13 cellular contexts compared by ENCODE assay signal in genomic region chr15:74423443-74424257, GRCh38. TPM values are rescaled to one million over a fixed set of nuclear protein-coding genes. Genes with fewer than 3 reads are reported as not detected.
DNase-seq lines count a peak whose midpoint lies in the region; ATAC-seq lines count a peak whose summit lies in the region.
"Had no signal": no experiment of that assay in that cellular context is flagged by ENCODE, and none has a peak within 500 bp of the region (broad histone marks: within the 10 kb centered on the region; RNA-seq: fewer than 3 reads in every experiment).

No MANE protein-coding gene starts in this region.

- no peak overlapping the region for H3K23ac ChIP-seq in mesenchymal stem cell (ENCODE audit: low read length in 2 of 2)

- WGBS in GM23248 (ENCODE audit: low coverage in 1 of 2, low lambda C conversion rate in 2 of 2, missing lambda C conversion rate in 2 of 2), 2 experiments, result 70 to 72% methylated on average over 9 of the region's 9 CpGs
- WGBS in mesenchymal stem cell, result 83% methylated on average over 9 of the region's 9 CpGs

- no peaks in the 10 kb centered on the region for H3K27me3 Mint-ChIP-seq in activated T-helper 2 cell treated with anti-CD3 and anti-CD28 coated beads, Interferon-gamma antibody, Interleukin-2, Interleukin-4, amounts not matched to agents 10 μg/mL and 5 μg/mL and 100 μg/mL, durations not matched to agents 14 hours and 24 hours and 36 hours (ENCODE audit: low read depth)

- no peak overlapping the region for H2BK120ac ChIP-seq in mesenchymal stem cell (ENCODE audit: low read depth, low read length)

- H2AK5ac ChIP-seq in mesenchymal stem cell (ENCODE audit: low read length, severe bottlenecking), result peak overlapping the region; percentile 89

- DNase-seq in ACHN, result peak; percentile 17
- DNase-seq in GM23248, result peak; percentile 56
- no peak for DNase-seq in activated T-helper 2 cell treated with anti-CD3 and anti-CD28 coated beads, Interferon-gamma antibody, Interleukin-2, Interleukin-4, amounts not matched to agents 10 μg/mL and 5 μg/mL and 100 μg/mL, durations not matched to agents 14 hours and 24 hours and 36 hours (ENCODE audit: low spot score)
- DNase-seq in mesenchymal stem cell, result no peak
- no peak for DNase-seq in DMS79 (lab: John Stamatoyannopoulos, UW)
- DNase-seq in HuH-7 (ENCODE audit: low spot score), result no peak
- no peak for DNase-seq in AG08395 (ENCODE audit: low spot score)
- DNase-seq: activated effector memory CD4-positive, alpha-beta T cell treated with anti-CD3 and anti-CD28 coated beads, Interleukin-2, amount 50 U/mL, for 16 hours; NCI-H1048; SHP77; transverse colon had no signal

- H3K9me2 ChIP-seq in GM23248 (ENCODE audit: insufficient read depth), result no peaks in the 10 kb centered on the region

- H3K36me3 ChIP-seq in GM23248 (ENCODE audit: low read depth) (no peaks in the 10 kb centered on the region), mesenchymal stem cell (ENCODE audit: control insufficient read depth in 1 of 2, insufficient read depth in 2 of 2, low read depth in 1 of 2, low read length in 2 of 2) (peaks cover 8 to 15% of the 10 kb centered on the region in 2 experiments)
- H3K36me3 ChIP-seq: esophagus muscularis mucosa, transverse colon had no signal

- intact Hi-C loops in activated T-helper 2 cell treated with anti-CD3 and anti-CD28 coated beads, Interferon-gamma antibody, Interleukin-2, Interleukin-4, amounts not matched to agents 10 μg/mL and 5 μg/mL and 100 μg/mL, durations not matched to agents 14 hours and 24 hours and 36 hours (cut with micrococcal nuclease), result no loop called here

- H3K9ac ChIP-seq in GM23248, result peak overlapping the region; percentile 49
- H3K9ac ChIP-seq in mesenchymal stem cell (ENCODE audit: low read length), result peak overlapping the region; percentile 52

- H3K79me2 ChIP-seq in GM23248 (ENCODE audit: insufficient read depth), result peaks cover 100% of the 10 kb centered on the region

- H3K27ac Mint-ChIP-seq in activated T-helper 2 cell treated with anti-CD3 and anti-CD28 coated beads, Interferon-gamma antibody, Interleukin-2, Interleukin-4, amounts not matched to agents 10 μg/mL and 5 μg/mL and 100 μg/mL, durations not matched to agents 14 hours and 24 hours and 36 hours, result peak overlapping the region; percentile 50

- H4K8ac ChIP-seq in mesenchymal stem cell (ENCODE audit: low read length), result no peak overlapping the region

- H3K4me2 ChIP-seq in GM23248 (ENCODE audit: unreplicated experiment) (peak overlapping the region; percentile 36), mesenchymal stem cell (ENCODE audit: low read length, poor library complexity, severe bottlenecking) (no peak overlapping the region)

- H3K9me3 ChIP-seq in GM23248 (ENCODE audit: low read depth), result no peaks in the 10 kb centered on the region
- H3K9me3 ChIP-seq in mesenchymal stem cell (ENCODE audit: control insufficient read depth, low read length), result no peaks in the 10 kb centered on the region
- H3K9me3 ChIP-seq: esophagus muscularis mucosa, transverse colon had no signal

- peaks cover 80% of the 10 kb centered on the region for H3K4me1 ChIP-seq in GM23248 (ENCODE audit: insufficient read depth)
- peaks cover 88% of the 10 kb centered on the region for H3K4me1 ChIP-seq in mesenchymal stem cell (ENCODE audit: control insufficient read depth, insufficient read depth, low read depth, low read length)
- H3K4me1 ChIP-seq: transverse colon had no signal

- no peaks in the 10 kb centered on the region; the same call in 1 of the 2 replicates for H4K20me1 ChIP-seq in GM23248 (ENCODE audit: insufficient read depth)

- peaks cover 34% of the 10 kb centered on the region for H3K4me1 Mint-ChIP-seq in activated T-helper 2 cell treated with anti-CD3 and anti-CD28 coated beads, Interferon-gamma antibody, Interleukin-2, Interleukin-4, amounts not matched to agents 10 μg/mL and 5 μg/mL and 100 μg/mL, durations not matched to agents 14 hours and 24 hours and 36 hours (ENCODE audit: low read depth)

- H2BK5ac ChIP-seq in mesenchymal stem cell (ENCODE audit: low read depth, low read length, poor library complexity, severe bottlenecking), result peak overlapping the region; percentile 70

- H4K91ac ChIP-seq in mesenchymal stem cell (ENCODE audit: low read length), result no peak overlapping the region

- H2AFZ ChIP-seq in GM23248, result no peak overlapping the region
- H2AFZ ChIP-seq in mesenchymal stem cell (ENCODE audit: low read depth, low read length), result no peak overlapping the region

- H3F3A ChIP-seq in GM23248 (ENCODE audit: insufficient read depth), result peaks cover 72% of the 10 kb centered on the region

- no peak overlapping the region for H3K4me3 Mint-ChIP-seq in activated T-helper 2 cell treated with anti-CD3 and anti-CD28 coated beads, Interferon-gamma antibody, Interleukin-2, Interleukin-4, amounts not matched to agents 10 μg/mL and 5 μg/mL and 100 μg/mL, durations not matched to agents 14 hours and 24 hours and 36 hours (ENCODE audit: low read depth)

- H3K36me3 Mint-ChIP-seq in activated T-helper 2 cell treated with anti-CD3 and anti-CD28 coated beads, Interferon-gamma antibody, Interleukin-2, Interleukin-4, amounts not matched to agents 10 μg/mL and 5 μg/mL and 100 μg/mL, durations not matched to agents 14 hours and 24 hours and 36 hours (ENCODE audit: low read depth), result peaks cover 31% of the 10 kb centered on the region

- H3K9me3 Mint-ChIP-seq in activated T-helper 2 cell treated with anti-CD3 and anti-CD28 coated beads, Interferon-gamma antibody, Interleukin-2, Interleukin-4, amounts not matched to agents 10 μg/mL and 5 μg/mL and 100 μg/mL, durations not matched to agents 14 hours and 24 hours and 36 hours, result no peaks in the 10 kb centered on the region

- H3K27me3 ChIP-seq in GM23248 (replicated peaks; ENCODE audit: insufficient read depth) (no peaks in the 10 kb centered on the region), mesenchymal stem cell (ENCODE audit: control insufficient read depth in 1 of 2, insufficient read depth in 1 of 2, low read length in 2 of 2) (no peaks in the 10 kb centered on the region)
- H3K27me3 ChIP-seq: transverse colon had no signal

- in situ Hi-C loops in ACHN (cut with HindIII; ENCODE audit: low pct_ligation_motif_present, low pct_unique_long_range_greater_than_20kb, low sequenced_read_pairs), result no loop called here
- in situ Hi-C loops in GM23248 (cut with MboI), result no loop called here

- peak overlapping the region in 1 of 2 experiments; percentile 46 for H3K14ac ChIP-seq in mesenchymal stem cell (ENCODE audit: low read length in 2 of 2)

- no peak overlapping the region for H3K18ac ChIP-seq in mesenchymal stem cell (ENCODE audit: low read depth in 1 of 2, low read length in 2 of 2)

- no peak overlapping the region for H2BK12ac ChIP-seq in mesenchymal stem cell (ENCODE audit: low read length in 2 of 2)

- no peak overlapping the region for H2BK15ac ChIP-seq in mesenchymal stem cell (ENCODE audit: low read depth, poor library complexity, severe bottlenecking)

- peak overlapping the region; percentile 78 for H3K27ac ChIP-seq in GM23248
- H3K27ac ChIP-seq in mesenchymal stem cell (ENCODE audit: low read length, poor library complexity, severe bottlenecking), result peak overlapping the region; percentile 83
- H3K27ac ChIP-seq: transverse colon had no signal

- ATAC-seq in HG03565 (IDR thresholded peaks at IDR 0.05; ENCODE audit: unreplicated experiment), result no peak

- H3K4ac ChIP-seq in mesenchymal stem cell (ENCODE audit: low read depth in 1 of 2, low read length in 2 of 2), result no peak overlapping the region

- peak overlapping the region; percentile 15; the same call in 1 of the 2 replicates for H3K4me3 ChIP-seq in GM23248
- H3K4me3 ChIP-seq in mesenchymal stem cell (ENCODE audit: insufficient read depth in 1 of 2, low read depth in 1 of 2, low read length in 2 of 2), result no peak overlapping the region
- H3K4me3 ChIP-seq: esophagus muscularis mucosa, transverse colon had no signal

- H3K79me1 ChIP-seq in mesenchymal stem cell (replicated peaks; ENCODE audit: low read length, poor library complexity, severe bottlenecking), result no peaks in the 10 kb centered on the region

RNA-seq across cellular contexts. Expression of gene SEMA7A, which starts 10.1 kb away (rescaled TPM):
- total RNA-seq in GM23248 (2014; rRNA removed; shearing (Covaris generic)), result 132 and 151 TPM in 2 replicates
- polyA plus RNA-seq in GM23248 (2016; fragmentation: Nextera tagmentation; extraction: Ambion mirVana), result 41.2 and 42.3 TPM in 2 replicates
- 45.9 and 50.3 TPM in 2 replicates for total RNA-seq in activated T-helper 2 cell treated with anti-CD3 and anti-CD28 coated beads, Interferon-gamma antibody, Interleukin-2, Interleukin-4, amounts not matched to agents 10 μg/mL and 5 μg/mL and 100 μg/mL, durations not matched to agents 14 hours and 24 hours and 36 hours
- 0.94 TPM for polyA plus RNA-seq in mesenchymal stem cell (2013, experiment 1 of 2)
- 1.1 TPM for polyA plus RNA-seq in mesenchymal stem cell (2013, experiment 2 of 2)

RNA-seq across cellular contexts. Expression of gene UBL7, which starts 37.3 kb away (rescaled TPM):
- total RNA-seq in GM23248 (2014; rRNA removed; shearing (Covaris generic)), result 70.4 and 74.2 TPM in 2 replicates
- 78.6 and 79.1 TPM in 2 replicates for polyA plus RNA-seq in GM23248 (2016; fragmentation: Nextera tagmentation; extraction: Ambion mirVana)
- total RNA-seq in activated T-helper 2 cell treated with anti-CD3 and anti-CD28 coated beads, Interferon-gamma antibody, Interleukin-2, Interleukin-4, amounts not matched to agents 10 μg/mL and 5 μg/mL and 100 μg/mL, durations not matched to agents 14 hours and 24 hours and 36 hours, result 55.3 and 59.1 TPM in 2 replicates
- polyA plus RNA-seq in mesenchymal stem cell (2013, experiment 1 of 2), result 26.3 TPM
- 25.3 TPM for polyA plus RNA-seq in mesenchymal stem cell (2013, experiment 2 of 2)

RNA-seq across cellular contexts. Expression of gene CYP11A1, which starts 56.2 kb away (rescaled TPM):
- 0.25 and 0.32 TPM in 2 replicates for total RNA-seq in GM23248 (2014; rRNA removed; shearing (Covaris generic))
- polyA plus RNA-seq in GM23248 (2016; fragmentation: Nextera tagmentation; extraction: Ambion mirVana), result 1.2 and 1.9 TPM in 2 replicates
- total RNA-seq in activated T-helper 2 cell treated with anti-CD3 and anti-CD28 coated beads, Interferon-gamma antibody, Interleukin-2, Interleukin-4, amounts not matched to agents 10 μg/mL and 5 μg/mL and 100 μg/mL, durations not matched to agents 14 hours and 24 hours and 36 hours, result not detected in 2 replicates
- 0.08 TPM for polyA plus RNA-seq in mesenchymal stem cell (2013, experiment 1 of 2)
- polyA plus RNA-seq in mesenchymal stem cell (2013, experiment 2 of 2), result 0.07 TPM

Comparison
In these comparisons a context has a peak if more than half of its experiments do, and no peak if none do; other contexts are left out.
1. DNase-seq: peak in ACHN (single experiment) and GM23248 (single experiment); none in activated T-helper 2 cell treated with anti-CD3 and anti-CD28 coated beads, Interferon-gamma antibody, Interleukin-2, Interleukin-4, amounts not matched to agents 10 μg/mL and 5 μg/mL and 100 μg/mL, durations not matched to agents 14 hours and 24 hours and 36 hours (single experiment), mesenchymal stem cell (single experiment), DMS79 (single experiment), HuH-7 (single experiment) and AG08395 (single experiment).